ENCODE assay signal across 1 cellular context in genomic region chr13:33119886-33120543, GRCh38.
TF ChIP-seq lines count a peak whose summit lies in the region.

No MANE protein-coding gene starts in this region.

TF ChIP-seq in A549, 52 proteins besides CTCF, POLR2A, EP300 and RAD21 (continued from another document):
- TF ChIP-seq MAX (IDR thresholded peaks at IDR 0.05), result peak; percentile 17; the same call in 1 of the 2 replicates
- TF ChIP-seq GATA3 (IDR thresholded peaks at IDR 0.05; ENCODE audit: borderline replicate concordance), result peak; percentile 51; the same call in 1 of the 2 replicates
- no peak for TF ChIP-seq E2F6 (IDR thresholded peaks at IDR 0.05; ENCODE audit: borderline replicate concordance, low read depth)
- no peak for TF ChIP-seq USF2 (IDR thresholded peaks at IDR 0.05)
